In genomic region chr4:172124656-172125308, GRCh38 we compare ENCODE assay signal across 21 cellular contexts.
DNase-seq lines count a peak whose midpoint lies in the region; ATAC-seq and TF ChIP-seq lines count a peak whose summit lies in the region.
"Had no signal": no experiment of that assay in that cellular context is flagged by ENCODE, and none has a peak within 500 bp of the region (broad histone marks: within the 10 kb centered on the region; RNA-seq: fewer than 3 reads in every experiment).

No MANE protein-coding gene starts in this region.

- no peak overlapping the region for H2BK15ac ChIP-seq in mesenchymal stem cell (ENCODE audit: low read depth, poor library complexity, severe bottlenecking)

- no peak for TF ChIP-seq CTCF in DOHH2 (IDR thresholded peaks at IDR 0.05; ENCODE audit: low read depth, low read length, poor library complexity, severe bottlenecking)

- no peaks in the 10 kb centered on the region for H3K36me3 ChIP-seq in DOHH2 (ENCODE audit: control insufficient read depth, low read length)
- no peaks in the 10 kb centered on the region for H3K36me3 ChIP-seq in mesenchymal stem cell (ENCODE audit: control insufficient read depth in 1 of 2, insufficient read depth in 2 of 2, low read depth in 1 of 2, low read length in 2 of 2)
- H3K36me3 ChIP-seq: BLaER1 had no signal

- no peak overlapping the region for H4K8ac ChIP-seq in mesenchymal stem cell (ENCODE audit: low read length)

- no peak overlapping the region for H4K91ac ChIP-seq in mesenchymal stem cell (ENCODE audit: low read length)

- no peak overlapping the region for H3K14ac ChIP-seq in mesenchymal stem cell (ENCODE audit: low read length in 2 of 2)

- H3K9me2 ChIP-seq in DOHH2 (replicated peaks; ENCODE audit: control insufficient read depth, low read length): no peaks in the 10 kb centered on the region

- H3K79me2 ChIP-seq in DOHH2 (ENCODE audit: control insufficient read depth, low read length): no peaks in the 10 kb centered on the region

- 96% methylated on average over 1 of the region's 1 CpG for WGBS in mesenchymal stem cell

- peak overlapping the region; percentile 36 for H3K4me2 ChIP-seq in DOHH2 (ENCODE audit: low read length)
- H3K4me2 ChIP-seq in mesenchymal stem cell (ENCODE audit: low read length, poor library complexity, severe bottlenecking): no peak overlapping the region
- H3K4me2 ChIP-seq: A549, BLaER1, KMS-11 had no signal

- peak; percentile 31 for DNase-seq in NAMALWA (ENCODE audit: low spot score)
- DNase-seq in amniotic epithelial cell (ENCODE audit: low read depth): peak; percentile 48
- DNase-seq in mesenchymal stem cell: peak; percentile 9
- no peak for DNase-seq in NCI-H446 treated with DMSO at 0.1 percent for 48 hours (lab: John Stamatoyannopoulos, UW)
- DNase-seq: Calu3; CD8-positive, alpha-beta T cell; DMS53; NCI-H1417 treated with DMSO at 0.1 percent for 48 hours; NCI-H1930; NCI-H2171; NCI-H69; PC-3; SIG-M5 had no signal

- H4K20me1 ChIP-seq in DOHH2 (ENCODE audit: control insufficient read depth, insufficient read depth, low read depth, low read length): no peaks in the 10 kb centered on the region
- H4K20me1 ChIP-seq: BLaER1 had no signal

- no peak overlapping the region for H2BK120ac ChIP-seq in mesenchymal stem cell (ENCODE audit: low read depth, low read length)

- H2AK5ac ChIP-seq in mesenchymal stem cell (ENCODE audit: low read length, severe bottlenecking): no peak overlapping the region

- no peaks in the 10 kb centered on the region for H3F3A ChIP-seq in DOHH2 (ENCODE audit: control insufficient read depth, insufficient read depth)

- H3K4ac ChIP-seq in mesenchymal stem cell (ENCODE audit: low read depth in 1 of 2, low read length in 2 of 2): no peak overlapping the region

- ATAC-seq in HG02610 (IDR thresholded peaks at IDR 0.05; ENCODE audit: unreplicated experiment) (no peak), GM18873 (IDR thresholded peaks at IDR 0.05; ENCODE audit: low FRiP score, unreplicated experiment) (no peak)
- ATAC-seq: A549; CD8-positive, alpha-beta T cell; PC-3; SK-N-SH treated with all-trans-retinoic acid at 6 μM for 48 hours had no signal

- no peak overlapping the region for H2BK5ac ChIP-seq in mesenchymal stem cell (ENCODE audit: low read depth, low read length, poor library complexity, severe bottlenecking)

- H3K23ac ChIP-seq in mesenchymal stem cell (ENCODE audit: low read length in 2 of 2): no peak overlapping the region

- no peak overlapping the region for H3K9ac ChIP-seq in mesenchymal stem cell (ENCODE audit: low read length)
- H3K9ac ChIP-seq: BLaER1, KMS-11 had no signal

- H3K4me1 ChIP-seq in DOHH2 (ENCODE audit: control insufficient read depth, low read length) (peaks cover 12% of the 10 kb centered on the region), mesenchymal stem cell (ENCODE audit: control insufficient read depth, insufficient read depth, low read depth, low read length) (no peaks in the 10 kb centered on the region)
- H3K4me1 ChIP-seq: A549, BLaER1 had no signal

- H3K27me3 ChIP-seq in DOHH2 (ENCODE audit: control insufficient read depth, low read length) (no peaks in the 10 kb centered on the region), mesenchymal stem cell (ENCODE audit: control insufficient read depth in 1 of 2, insufficient read depth in 1 of 2, low read length in 2 of 2) (no peaks in the 10 kb centered on the region)
- H3K27me3 ChIP-seq: BLaER1 had no signal

- H3K4me3 ChIP-seq in DOHH2 (ENCODE audit: low read length) (0 out of 2 replicates have a peak overlapping the region, but pooled peaks have one; percentile 17), mesenchymal stem cell (ENCODE audit: insufficient read depth in 1 of 2, low read depth in 1 of 2, low read length in 2 of 2) (no peak overlapping the region)
- H3K4me3 ChIP-seq: A549, BLaER1 had no signal

- H2AFZ ChIP-seq in mesenchymal stem cell (ENCODE audit: low read depth, low read length): no peak overlapping the region

- no peak overlapping the region for H3K18ac ChIP-seq in mesenchymal stem cell (ENCODE audit: low read depth in 1 of 2, low read length in 2 of 2)

- peak overlapping the region; percentile 50 for H3K27ac ChIP-seq in DOHH2 (ENCODE audit: low read depth, low read length)
- H3K27ac ChIP-seq in mesenchymal stem cell (ENCODE audit: low read length, poor library complexity, severe bottlenecking): no peak overlapping the region
- H3K27ac ChIP-seq: A549, BLaER1, KMS-11, RWPE1 had no signal

- no peaks in the 10 kb centered on the region for H3K9me3 ChIP-seq in DOHH2 (ENCODE audit: control insufficient read depth, insufficient read depth, low read length)
- no peaks in the 10 kb centered on the region for H3K9me3 ChIP-seq in mesenchymal stem cell (ENCODE audit: control insufficient read depth, low read length)
- H3K9me3 ChIP-seq: A549, BLaER1 had no signal

- H2BK12ac ChIP-seq in mesenchymal stem cell (ENCODE audit: low read length in 2 of 2): no peak overlapping the region

- H3K79me1 ChIP-seq in mesenchymal stem cell (replicated peaks; ENCODE audit: low read length, poor library complexity, severe bottlenecking): no peaks in the 10 kb centered on the region
